ENCODE assay signal across 18 cellular contexts in the genomic region with DNA sequence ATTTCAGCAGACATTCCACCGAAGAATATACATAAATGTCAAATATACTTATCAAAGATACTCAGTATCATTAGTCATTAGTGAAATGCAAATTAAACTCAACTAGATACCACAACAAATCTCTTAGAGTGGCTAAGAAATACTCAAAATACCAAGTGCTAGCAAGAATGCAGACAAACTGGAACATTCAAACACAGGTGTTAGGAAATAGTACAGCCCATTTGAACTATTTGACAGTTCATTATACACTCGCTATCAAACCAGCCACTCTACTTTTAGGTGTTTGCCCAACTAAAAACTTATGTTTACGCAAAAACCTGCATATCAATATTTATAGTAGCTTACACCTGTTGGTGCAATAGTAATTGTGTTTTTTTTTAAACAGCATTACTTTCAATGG. TPM values are rescaled to one million over a fixed set of nuclear protein-coding genes. Genes with fewer than 3 reads are reported as not detected.
DNase-seq lines count a peak whose midpoint lies in the region; ATAC-seq and TF ChIP-seq lines count a peak whose summit lies in the region.
"Had no signal": no experiment of that assay in that cellular context is flagged by ENCODE, and none has a peak within 500 bp of the region (broad histone marks: within the 10 kb centered on the region; RNA-seq: fewer than 3 reads in every experiment).

No MANE protein-coding gene starts in this region.

- H3K79me2 ChIP-seq in OCI-LY1 (ENCODE audit: insufficient read depth, low read length) = no peaks in the 10 kb centered on the region

- no peaks in the 10 kb centered on the region for H3K27me3 ChIP-seq in OCI-LY1 (ENCODE audit: insufficient read depth, low read length)
- H3K27me3 ChIP-seq in left lung = no peaks in the 10 kb centered on the region
- no peaks in the 10 kb centered on the region for H3K27me3 ChIP-seq in upper lobe of right lung

- DNase-seq in left lung = no peak
- no peak for DNase-seq in upper lobe of right lung
- no peak for DNase-seq in activated T-cell treated with anti-CD3 and anti-CD28 coated beads, Interleukin-2, amount 50 U/mL, for 48 hours
- DNase-seq in foreskin fibroblast = no peak
- DNase-seq: H7, HFFc6, MV-4-11, NCI-H1417, NCI-H187, NCI-H2227 treated with DMSO at 0.1 percent for 48 hours, NCI-H524, Right ventricle myocardium superior had no signal

- peaks cover 20% of the 10 kb centered on the region for H3F3A ChIP-seq in OCI-LY1 (ENCODE audit: insufficient read depth, low read length)

- peak overlapping the region; percentile 50 for H3K4me2 ChIP-seq in OCI-LY1 (ENCODE audit: low read length)

- H3K4me3 ChIP-seq in OCI-LY1 (ENCODE audit: low read depth, low read length, poor library complexity, severe bottlenecking) (no peak overlapping the region), left lung (no peak overlapping the region), upper lobe of right lung (no peak overlapping the region), foreskin fibroblast (ENCODE audit: low read depth in 1 of 2, low read length in 2 of 2) (no peak overlapping the region)
- H3K4me3 ChIP-seq: SK-N-MC had no signal

- H4K20me1 ChIP-seq in OCI-LY1 (ENCODE audit: insufficient read depth, low read length) = no peaks in the 10 kb centered on the region

- H3K27ac ChIP-seq in OCI-LY1 (ENCODE audit: low read depth, low read length, poor library complexity, severe bottlenecking) = peak overlapping the region; percentile 100
- H3K27ac ChIP-seq in left lung = peak overlapping the region in 1 of 2 donors; percentile 30
- no peak overlapping the region for H3K27ac ChIP-seq in upper lobe of right lung
- H3K27ac ChIP-seq: C4-2B, SK-N-MC had no signal

- no peaks in the 10 kb centered on the region; the same call in 1 of the 2 replicates for H3K9me3 ChIP-seq in OCI-LY1 (ENCODE audit: low read length)
- H3K9me3 ChIP-seq in left lung = no peaks in the 10 kb centered on the region
- H3K9me3 ChIP-seq in upper lobe of right lung = no peaks in the 10 kb centered on the region

- no peak overlapping the region for H2AFZ ChIP-seq in OCI-LY1 (ENCODE audit: low read length)

- H3K4me1 ChIP-seq in OCI-LY1 (ENCODE audit: insufficient read depth, low read length, severe bottlenecking) (peaks cover 84% of the 10 kb centered on the region), left lung (peaks cover 0 to 6% of the 10 kb centered on the region in 2 donors), upper lobe of right lung (peaks cover 3% of the 10 kb centered on the region)

- ATAC-seq in GM19351 (IDR thresholded peaks at IDR 0.05; ENCODE audit: unreplicated experiment) = peak; percentile 5
- peak; percentile 90 for ATAC-seq in left lung
- peak; percentile 83 for ATAC-seq in upper lobe of right lung
- no peak for ATAC-seq in GM18870 (IDR thresholded peaks at IDR 0.05; ENCODE audit: unreplicated experiment)

- TF ChIP-seq CTCF in OCI-LY1 (IDR thresholded peaks at IDR 0.05; ENCODE audit: low read length) (no peak), left lung (IDR thresholded peaks at IDR 0.05) (no peak), upper lobe of right lung (IDR thresholded peaks at IDR 0.05) (no peak), foreskin fibroblast (IDR thresholded peaks at IDR 0.05; ENCODE audit: low read depth, low read length) (no peak)

- H3K9me2 ChIP-seq in OCI-LY1 (ENCODE audit: low read depth, low read length) = no peaks in the 10 kb centered on the region

- H3K9ac ChIP-seq in OCI-LY1 (ENCODE audit: low read length) = peak overlapping the region; percentile 84

- intact Hi-C loops in left lung (cut with DNase I) = no loop called here
- intact Hi-C loops in upper lobe of right lung (cut with DNase I) = no loop called here

- H3K36me3 ChIP-seq in OCI-LY1 (ENCODE audit: insufficient read depth, low read length) (peaks cover 14% of the 10 kb centered on the region), left lung (no peaks in the 10 kb centered on the region), upper lobe of right lung (no peaks in the 10 kb centered on the region)

RNA-seq across cellular contexts. Expression of a gene that starts 8.8 kb away (rescaled TPM):
- total RNA-seq in left lung (not detected), upper lobe of right lung (not detected)
- total RNA-seq: A673, H7, HFFc6, Right ventricle myocardium superior had no signal
